In genomic region chr17:43997170-43997569, GRCh38 we compare ENCODE assay signal across 4 cellular contexts. TPM values are rescaled to one million over a fixed set of nuclear protein-coding genes. Genes with fewer than 3 reads are reported as not detected.
"Had no signal": no experiment of that assay in that cellular context is flagged by ENCODE, and none has a peak within 500 bp of the region (broad histone marks: within the 10 kb centered on the region; RNA-seq: fewer than 3 reads in every experiment).

No MANE protein-coding gene starts in this region.

RNA-seq across cellular contexts. Expression of gene PYY, which starts 43.4 kb away (rescaled TPM):
- total RNA-seq: LHCN-M2, M059J, MCF 10A, NCI-H460 had no signal

RNA-seq across cellular contexts. Expression of gene PPY, which starts 54.9 kb away (rescaled TPM):
- total RNA-seq: LHCN-M2, M059J, MCF 10A, NCI-H460 had no signal
